Comparison of ENCODE assay signal across 1 cellular context in genomic region chr6:81148726-81149125, GRCh38.
TF ChIP-seq lines count a peak whose summit lies in the region.

No MANE protein-coding gene starts in this region.

TF ChIP-seq in HepG2, 621 proteins besides CTCF, POLR2A, EP300 and RAD21 (continued from another document):
- TF ChIP-seq ZNF318 (CRISPR knock-in tag; IDR thresholded peaks at IDR 0.05): no peak
- TF ChIP-seq ZNF614 (CRISPR knock-in tag; IDR thresholded peaks at IDR 0.05; ENCODE audit: borderline replicate concordance): no peak
- TF ChIP-seq SIX1 (CRISPR knock-in tag; IDR thresholded peaks at IDR 0.05; ENCODE audit: borderline replicate concordance): no peak
- no peak for TF ChIP-seq ZNF256 (CRISPR knock-in tag; conservative IDR thresholded peaks at IDR 0.05)
- TF ChIP-seq DZIP1 (CRISPR knock-in tag; IDR thresholded peaks at IDR 0.05): no peak
- TF ChIP-seq ZSCAN20 (CRISPR knock-in tag; IDR thresholded peaks at IDR 0.05; ENCODE audit: borderline replicate concordance): no peak
- no peak for TF ChIP-seq STAT5B (CRISPR knock-in tag; IDR thresholded peaks at IDR 0.05)
- no peak for TF ChIP-seq EEA1 (CRISPR knock-in tag; IDR thresholded peaks at IDR 0.05; ENCODE audit: borderline replicate concordance)
- TF ChIP-seq TAF1 (CRISPR knock-in tag; IDR thresholded peaks at IDR 0.05): no peak
- no peak for TF ChIP-seq ZNF644 (CRISPR knock-in tag; IDR thresholded peaks at IDR 0.05; ENCODE audit: low read depth)
- TF ChIP-seq ZNF546 (CRISPR knock-in tag; conservative IDR thresholded peaks at IDR 0.05): no peak
- no peak for TF ChIP-seq ZNF350 (CRISPR knock-in tag; IDR thresholded peaks at IDR 0.05; ENCODE audit: borderline replicate concordance, low read depth)
- no peak for TF ChIP-seq TFDP2 (CRISPR knock-in tag; IDR thresholded peaks at IDR 0.05)
